ENCODE assay signal across 14 cellular contexts in genomic region chr14:102280376-102280962, GRCh38. TPM values are rescaled to one million over a fixed set of nuclear protein-coding genes. Genes with fewer than 3 reads are reported as not detected.
A peak's percentile ranks its signal among the peaks of the same experiment; 100 is the strongest.
DNase-seq lines count a peak whose midpoint lies in the region; ATAC-seq, FAIRE-seq and TF ChIP-seq lines count a peak whose summit lies in the region.
"Had no signal": no experiment of that assay in that cellular context is flagged by ENCODE, and none has a peak within 500 bp of the region (broad histone marks: within the 10 kb centered on the region; RNA-seq: fewer than 3 reads in every experiment).

No MANE protein-coding gene starts in this region.

- peak; percentile 78 for DNase-seq in AG09319 (ENCODE audit: extremely low read depth, low read depth)
- peak; percentile 80 for DNase-seq in NB4 (ENCODE audit: low read depth)
- DNase-seq in bronchial epithelial cell (ENCODE audit: low read depth), result peak; percentile 95
- DNase-seq in activated naive CD4-positive, alpha-beta T cell treated with anti-CD3 and anti-CD28 coated beads for 36 hours, result no peak
- no peak for DNase-seq in AML-193 (lab: John Stamatoyannopoulos, UW)
- DNase-seq in central memory CD4-positive, alpha-beta T cell, result no peak
- DNase-seq: CD4-positive, alpha-beta memory T cell; hypothalamus; naive B cell; NCI-H446; stimulated activated naive CD4-positive, alpha-beta T cell treated with Interleukin-2 at 50 U/mL for 16 hours had no signal

- peaks cover 25% of the 10 kb centered on the region for H3K4me1 ChIP-seq in mesodermal cell (ENCODE audit: control insufficient read depth, insufficient read depth, low read length, poor library complexity, severe bottlenecking)

- no peaks in the 10 kb centered on the region for H3K36me3 Mint-ChIP-seq in activated naive CD4-positive, alpha-beta T cell treated with anti-CD3 and anti-CD28 coated beads for 36 hours (ENCODE audit: low read depth)
- H3K36me3 Mint-ChIP-seq: CD4-positive, alpha-beta memory T cell; naive B cell had no signal

- H3K4me3 ChIP-seq in NB4 (ENCODE audit: low read depth, low read length) (peak overlapping the region; percentile 39), bronchial epithelial cell (ENCODE audit: low read depth, low read length) (no peak overlapping the region), mesodermal cell (ENCODE audit: extremely low read depth, insufficient read depth, low read length, poor library complexity, severe bottlenecking) (no peak overlapping the region)

- peak overlapping the region; percentile 50 for H3K27ac ChIP-seq in mesodermal cell (ENCODE audit: low read depth, low read length, severe bottlenecking)

- H3K27me3 Mint-ChIP-seq in activated naive CD4-positive, alpha-beta T cell treated with anti-CD3 and anti-CD28 coated beads for 36 hours (ENCODE audit: low read depth), result no peaks in the 10 kb centered on the region
- H3K27me3 Mint-ChIP-seq: brain; CD4-positive, alpha-beta memory T cell; naive B cell had no signal

- no peak for TF ChIP-seq POLR2A in NB4 (IDR thresholded peaks at IDR 0.05; ENCODE audit: extremely low read depth, insufficient read length)

- H3K4me1 Mint-ChIP-seq in activated naive CD4-positive, alpha-beta T cell treated with anti-CD3 and anti-CD28 coated beads for 36 hours (ENCODE audit: low read depth), result peaks cover 3% of the 10 kb centered on the region
- H3K4me1 Mint-ChIP-seq: brain; CD4-positive, alpha-beta memory T cell; naive B cell had no signal

- no peaks in the 10 kb centered on the region for H3K9me3 ChIP-seq in mesodermal cell (ENCODE audit: control insufficient read depth, low read length)

- no peak for TF ChIP-seq CTCF in AG09319 (IDR thresholded peaks at IDR 0.05; ENCODE audit: low read depth, low read length)
- TF ChIP-seq CTCF in NB4 (IDR thresholded peaks at IDR 0.05; ENCODE audit: low read depth, low read length), result no peak
- TF ChIP-seq CTCF in bronchial epithelial cell (IDR thresholded peaks at IDR 0.05; ENCODE audit: insufficient read depth, low read length, severe bottlenecking), result no peak

- no peak overlapping the region for H3K27ac Mint-ChIP-seq in activated naive CD4-positive, alpha-beta T cell treated with anti-CD3 and anti-CD28 coated beads for 36 hours
- H3K27ac Mint-ChIP-seq: brain; CD4-positive, alpha-beta memory T cell; naive B cell had no signal

- peak; percentile 90 for FAIRE-seq in bronchial epithelial cell (lab: Jason Lieb, UNC)

- H3K36me3 ChIP-seq in bronchial epithelial cell (ENCODE audit: control insufficient read depth, insufficient read depth, low read length) (no peaks in the 10 kb centered on the region), mesodermal cell (ENCODE audit: control insufficient read depth, insufficient read depth, low read length) (no peaks in the 10 kb centered on the region)

- no peaks in the 10 kb centered on the region for H3K27me3 ChIP-seq in bronchial epithelial cell (ENCODE audit: control insufficient read depth, insufficient read depth, low read length)

- no peak for ATAC-seq in HG03045 (IDR thresholded peaks at IDR 0.05; ENCODE audit: unreplicated experiment)

- intact Hi-C loops in activated naive CD4-positive, alpha-beta T cell treated with anti-CD3 and anti-CD28 coated beads for 36 hours (cut with micrococcal nuclease), result no loop called here

- 89 to 94% methylated on average over 8 of the region's 8 CpGs for WGBS in mesodermal cell (ENCODE audit: insufficient coverage in 2 of 2), 2 experiments

- no peak overlapping the region for H3K4me3 Mint-ChIP-seq in activated naive CD4-positive, alpha-beta T cell treated with anti-CD3 and anti-CD28 coated beads for 36 hours
- H3K4me3 Mint-ChIP-seq: brain; CD4-positive, alpha-beta memory T cell; naive B cell had no signal

- CTCF ChIA-PET in activated naive CD4-positive, alpha-beta T cell treated with anti-CD3 and anti-CD28 coated beads for 36 hours (lab: Charles Lee), result no interaction called here

- H3K9me3 Mint-ChIP-seq in activated naive CD4-positive, alpha-beta T cell treated with anti-CD3 and anti-CD28 coated beads for 36 hours, result no peaks in the 10 kb centered on the region
- H3K9me3 Mint-ChIP-seq: CD4-positive, alpha-beta memory T cell; naive B cell had no signal

RNA-seq across cellular contexts. Expression of gene MOK, which starts 24.5 kb away (rescaled TPM):
- total RNA-seq in bronchial epithelial cell, result 3.2 and 4.0 TPM in 2 replicates
- 6.1 TPM for polyA plus RNA-seq in mesodermal cell (2013, experiment 1 of 2)
- polyA plus RNA-seq in mesodermal cell (2013, experiment 2 of 2), result 4.9 TPM
- total RNA-seq in activated naive CD4-positive, alpha-beta T cell treated with anti-CD3 and anti-CD28 coated beads for 36 hours, result 1 to 10 TPM; 1.6 TPM

RNA-seq across cellular contexts. Expression of gene ZNF839, which starts 39.1 kb away (rescaled TPM):
- total RNA-seq in bronchial epithelial cell, result 8.2 and 9.7 TPM in 2 replicates
- polyA plus RNA-seq in mesodermal cell (2013, experiment 1 of 2), result 10.9 TPM
- 8.5 TPM for polyA plus RNA-seq in mesodermal cell (2013, experiment 2 of 2)
- 10 to 100 TPM; 10.2 to 10.6 TPM for total RNA-seq in activated naive CD4-positive, alpha-beta T cell treated with anti-CD3 and anti-CD28 coated beads for 36 hours

Comparison
In these comparisons a context has a peak if more than half of its experiments do, and no peak if none do; other contexts are left out.
1. DNase-seq: peak in AG09319 (single experiment), NB4 (single experiment) and bronchial epithelial cell (single experiment); none in activated naive CD4-positive, alpha-beta T cell treated with anti-CD3 and anti-CD28 coated beads for 36 hours (single experiment), AML-193 (0 of 2) and central memory CD4-positive, alpha-beta T cell (single experiment).